ENCODE assay signal across 24 cellular contexts in genomic region chr1:95138223-95138622, GRCh38. TPM values are rescaled to one million over a fixed set of nuclear protein-coding genes. Genes with fewer than 3 reads are reported as not detected.
"Had no signal": no experiment of that assay in that cellular context is flagged by ENCODE, and none has a peak within 500 bp of the region (broad histone marks: within the 10 kb centered on the region; RNA-seq: fewer than 3 reads in every experiment).

No MANE protein-coding gene starts in this region.

- DNase-seq: colonic mucosa; effector CD8-positive, alpha-beta T cell; endodermal cell; esophagus squamous epithelium; hypothalamus; immature natural killer cell; islet precursor cell; left ventricle myocardium superior; lower lobe of right lung; natural killer cell; pancreas; stimulated activated CD4-positive, alpha-beta T cell treated with anti-CD3 and anti-CD28 coated beads, Interleukin-12 subunit alpha, Interleukin-12 subunit beta, amount 100 ng/mL, for 4 hours; stimulated activated CD4-positive, alpha-beta T cell treated with anti-CD3 and anti-CD28 coated beads, Interleukin-1b, Interleukin-23, amount 100 ng/mL, for 48 hours; stimulated activated CD4-positive, alpha-beta T cell treated with anti-CD3 and anti-CD28 coated beads, Interleukin-4, amount 100 ng/mL, for 1 hour; stimulated activated CD8-positive, alpha-beta memory T cell treated with anti-CD3 and anti-CD28 coated beads, Interleukin-4, amount 100 ng/mL, for 48 hours; stimulated activated naive CD4-positive, alpha-beta T cell; stimulated activated naive CD8-positive, alpha-beta T cell treated with anti-CD3 and anti-CD28 coated beads, Interleukin-15, amount 100 ng/mL, for 72 hours; transverse colon had no signal

- H3K9me3 ChIP-seq: colonic mucosa, esophagus squamous epithelium, lower lobe of right lung, neutrophil, pancreas, suprapubic skin, transverse colon, vagina had no signal

- H3K4me2 ChIP-seq: smooth muscle cell had no signal

- ATAC-seq: left ventricle myocardium superior; lower lobe of right lung; natural killer cell; pancreas; sciatic nerve; stimulated activated naive CD8-positive, alpha-beta T cell treated with anti-CD3 and anti-CD28 coated beads, Interleukin-15, amount 100 ng/mL, for 72 hours had no signal

- H3K4me3 ChIP-seq: colonic mucosa, esophagus squamous epithelium, lower lobe of right lung, pancreas, smooth muscle cell, suprapubic skin, transverse colon, vagina had no signal

- H3K27ac ChIP-seq: colonic mucosa, esophagus squamous epithelium, lower lobe of right lung, neutrophil, pancreas, suprapubic skin, transverse colon, vagina had no signal

- H3K36me3 ChIP-seq: colonic mucosa, esophagus squamous epithelium, lower lobe of right lung, neutrophil, pancreas, suprapubic skin, transverse colon, vagina had no signal

- H3K27me3 ChIP-seq: colonic mucosa, esophagus squamous epithelium, pancreas, suprapubic skin, transverse colon, vagina had no signal

- FAIRE-seq: frontal cortex, pancreas had no signal

- H3K4me1 ChIP-seq: colonic mucosa, esophagus squamous epithelium, lower lobe of right lung, pancreas, suprapubic skin, transverse colon, vagina had no signal

RNA-seq across cellular contexts. Expression of gene TLCD4, which starts 21.1 kb away (rescaled TPM):
- polyA plus RNA-seq: immature natural killer cell had no signal
